In the genomic region with DNA sequence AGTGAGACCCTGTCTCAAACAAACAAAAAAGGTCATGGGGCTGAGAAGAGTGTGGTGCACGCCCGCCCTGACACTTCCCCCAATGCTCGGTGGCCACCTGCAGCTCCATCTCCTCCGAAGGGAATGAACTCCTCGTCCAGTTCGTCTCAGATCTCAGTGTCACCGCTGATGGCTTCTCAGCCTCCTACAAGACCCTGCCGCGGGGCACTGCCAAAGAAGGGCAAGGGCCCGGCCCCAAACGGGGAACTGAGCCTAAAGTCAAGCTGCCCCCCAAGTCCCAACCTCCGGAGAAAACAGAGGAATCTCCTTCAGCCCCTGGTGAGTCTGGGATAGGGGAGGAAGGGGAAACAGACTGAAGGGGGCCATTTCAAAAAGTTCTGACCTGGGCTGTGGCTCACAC, we compare ENCODE assay signal across 23 cellular contexts. TPM values are rescaled to one million over a fixed set of nuclear protein-coding genes. Genes with fewer than 3 reads are reported as not detected.
A peak's percentile ranks its signal among the peaks of the same experiment; 100 is the strongest.
DNase-seq lines count a peak whose midpoint lies in the region; ATAC-seq and TF ChIP-seq lines count a peak whose summit lies in the region.
"Had no signal": no experiment of that assay in that cellular context is flagged by ENCODE, and none has a peak within 500 bp of the region (broad histone marks: within the 10 kb centered on the region; RNA-seq: fewer than 3 reads in every experiment).

No MANE protein-coding gene starts in this region.

- WGBS in heart right ventricle, 2 donors = 86 to 90% methylated on average over 12 of the region's 12 CpGs

- ATAC-seq in Right ventricle myocardium inferior (no peak), heart right ventricle (no peak), HG03175 (IDR thresholded peaks at IDR 0.05; ENCODE audit: unreplicated experiment) (no peak)
- ATAC-seq: stimulated activated memory B cell treated with anti-CD40 and anti-IgM and Interleukin-4, amounts not matched to agents 10 μg/mL and 1 μg/mL and 100 μg/mL, for 72 hours had no signal

- TF ChIP-seq CTCF in heart right ventricle (IDR thresholded peaks at IDR 0.05) = no peak

- peak; percentile 72 for DNase-seq in Right ventricle myocardium inferior (ENCODE audit: missing footprints)
- no peak for DNase-seq in heart right ventricle
- no peak for DNase-seq in immature natural killer cell
- no peak for DNase-seq in central memory CD4-positive, alpha-beta T cell
- DNase-seq in NCI-H1105 (lab: John Stamatoyannopoulos, UW) = no peak
- DNase-seq in NCI-H524 (lab: John Stamatoyannopoulos, UW) = no peak
- DNase-seq: amniotic stem cell, COR-L47, foreskin keratinocyte, Karpas-422, natural killer cell, NCI-H1092, NCI-H2081, SK-N-SH had no signal

- H3K27me3 Mint-ChIP-seq in IgD-negative memory B cell (no peaks in the 10 kb centered on the region), immature natural killer cell (ENCODE audit: low read depth in 3 of 3) (peaks cover 0 to 8% (median 0%) of the 10 kb centered on the region in 3 donors)
- H3K27me3 Mint-ChIP-seq: stimulated activated memory B cell treated with anti-CD40 and anti-IgM and Interleukin-4, amounts not matched to agents 10 μg/mL and 1 μg/mL and 100 μg/mL, for 72 hours had no signal

- intact Hi-C loops in Right ventricle myocardium inferior (cut with DNase I) (no loop called here), heart right ventricle (cut with DNase I) (loop anchor here in 3 of 10 donors (5.0 to 10.0 kb wide), 3 partner anchors 66 to 88 kb away; partner anchors contain the start of genes GIGYF1 (in 1 of the 3) and GNB2 (in 1 of the 3))

- H3K4me1 Mint-ChIP-seq in IgD-negative memory B cell (peaks cover 4 to 12% (median 6%) of the 10 kb centered on the region in 3 donors), immature natural killer cell (peaks cover 17 to 25% of the 10 kb centered on the region in 2 donors)

- peaks cover 0 to 11% (median 0%) of the 10 kb centered on the region in 7 donors for H3K27me3 ChIP-seq in heart right ventricle
- H3K27me3 ChIP-seq: foreskin keratinocyte had no signal

- no peaks in the 10 kb centered on the region for H3K9me3 ChIP-seq in heart right ventricle
- H3K9me3 ChIP-seq: HAP-1, SK-N-SH had no signal

- peaks cover 0 to 37% (median 23%) of the 10 kb centered on the region in 9 donors for H3K4me1 ChIP-seq in heart right ventricle
- H3K4me1 ChIP-seq: foreskin keratinocyte had no signal

- H3K36me3 Mint-ChIP-seq in IgD-negative memory B cell (no peaks in the 10 kb centered on the region), immature natural killer cell (no peaks in the 10 kb centered on the region)
- H3K36me3 Mint-ChIP-seq: natural killer cell; stimulated activated memory B cell treated with anti-CD40 and anti-IgM and Interleukin-4, amounts not matched to agents 10 μg/mL and 1 μg/mL and 100 μg/mL, for 72 hours had no signal

- peak overlapping the region in 3 of 4 donors; percentile 30 to 93 (median 82) for H3K4me3 Mint-ChIP-seq in IgD-negative memory B cell
- peak overlapping the region in 3 of 5 donors; percentile 68 to 90 (median 80) for H3K4me3 Mint-ChIP-seq in immature natural killer cell

- H3K36me3 ChIP-seq in heart right ventricle = peaks cover 0 to 12% (median 0%) of the 10 kb centered on the region in 9 donors
- H3K36me3 ChIP-seq: HAP-1 had no signal

- H3K9me3 Mint-ChIP-seq in IgD-negative memory B cell = no peaks in the 10 kb centered on the region
- no peaks in the 10 kb centered on the region for H3K9me3 Mint-ChIP-seq in immature natural killer cell
- H3K9me3 Mint-ChIP-seq: natural killer cell; stimulated activated memory B cell treated with anti-CD40 and anti-IgM and Interleukin-4, amounts not matched to agents 10 μg/mL and 1 μg/mL and 100 μg/mL, for 72 hours had no signal

- H3K27ac Mint-ChIP-seq in IgD-negative memory B cell (peak overlapping the region in 2 of 3 donors; percentile 67 to 68), immature natural killer cell (no peak overlapping the region)

- peak overlapping the region in 2 of 10 donors; percentile 76 to 79 for H3K27ac ChIP-seq in heart right ventricle
- H3K27ac ChIP-seq: foreskin keratinocyte had no signal

- H3K4me3 ChIP-seq in heart right ventricle = peak overlapping the region in 1 of 10 donors; percentile 86

RNA-seq across cellular contexts. Expression of gene PCOLCE, which starts 4.2 kb away (rescaled TPM):
- total RNA-seq in Right ventricle myocardium inferior (56.0 TPM), heart right ventricle (10 to 100 TPM; 13.1 to 59.6 (median 25.8) TPM)
- polyA plus RNA-seq in heart right ventricle (10 to 100 TPM; 56.4 to 74.3 TPM), IgD-negative memory B cell (0.98 TPM), immature natural killer cell (1 to 10 TPM; 2.0 to 4.9 (median 4.7) TPM)

RNA-seq across cellular contexts. Expression of gene MOSPD3, which starts 6.0 kb away (rescaled TPM):
- total RNA-seq in Right ventricle myocardium inferior (9.3 TPM), heart right ventricle (10 to 100 TPM in 5 of 10 donors, 1 to 10 TPM in 5; 8.0 to 12.5 (median 9.9) TPM)
- polyA plus RNA-seq in heart right ventricle (10 to 100 TPM; 11.2 to 12.6 TPM), IgD-negative memory B cell (14.4 TPM), immature natural killer cell (10 to 100 TPM; 23.2 to 29.3 (median 27.0) TPM)

RNA-seq across cellular contexts. Expression of gene FBXO24, which starts 20.2 kb away (rescaled TPM):
- total RNA-seq in Right ventricle myocardium inferior (0.41 TPM), heart right ventricle (under 1 TPM in 8 of 10 donors, not detected in 2; 0.15 to 0.66 (median 0.40) TPM)
- polyA plus RNA-seq in heart right ventricle (under 1 TPM; 0.20 to 0.73 TPM), IgD-negative memory B cell (0.36 TPM), immature natural killer cell (under 1 TPM in 1 of 3 donors, not detected in 2; 0.43 TPM)
- total RNA-seq: HT1080, temporal lobe had no signal

RNA-seq across cellular contexts. Expression of gene LRCH4, which starts 20.4 kb away (rescaled TPM):
- total RNA-seq in Right ventricle myocardium inferior (29.3 TPM), heart right ventricle (10 to 100 TPM; 18.4 to 37.9 (median 23.6) TPM)
- polyA plus RNA-seq in heart right ventricle (10 to 100 TPM; 36.1 to 57.6 TPM), IgD-negative memory B cell (160 TPM), immature natural killer cell (100 to 1,000 TPM in 1 of 3 donors, 10 to 100 TPM in 2; 78.9 to 125 (median 90.4) TPM)

RNA-seq across cellular contexts. Expression of gene SAP25, which starts 32.6 kb away (rescaled TPM):
- total RNA-seq in Right ventricle myocardium inferior (0.84 TPM), heart right ventricle (under 1 TPM in 5 of 10 donors, not detected in 5; 0.36 to 0.87 (median 0.62) TPM)
- polyA plus RNA-seq in heart right ventricle (1 to 10 TPM in 1 of 2 donors, under 1 TPM in 1; 0.88 to 2.3 TPM), IgD-negative memory B cell (0.73 TPM), immature natural killer cell (not detected)
- total RNA-seq: cardiac septum, foreskin keratinocyte, kidney epithelial cell, RPMI7951 had no signal

Comparison
In these comparisons a context has a peak if more than half of its experiments do, and no peak if none do; other contexts are left out.
1. H3K27ac Mint-ChIP-seq: peak in IgD-negative memory B cell (2 of 3); none in immature natural killer cell (0 of 6).
2. RNA of gene PCOLCE, which starts 4.2 kb away (polyA plus RNA-seq): 56.4 to 74.3 TPM in heart right ventricle; 2.0 to 4.9 TPM in immature natural killer cell and 0.98 TPM in IgD-negative memory B cell (single experiment); every median in the first group is over 4 times any median in the second.